1 cellular context compared by ENCODE assay signal in genomic region chr7:111164442-111164841, GRCh38.
TF ChIP-seq lines count a peak whose summit lies in the region.

No MANE protein-coding gene starts in this region.

TF ChIP-seq in IMR-90, 13 proteins besides CTCF, POLR2A, EP300 and RAD21 (continued from another document):
- TF ChIP-seq ELK1 (IDR thresholded peaks at IDR 0.05; ENCODE audit: borderline replicate concordance, low read depth, low read length) (no peak), RCOR1 (IDR thresholded peaks at IDR 0.05; ENCODE audit: insufficient replicate concordance, low read length) (no peak), FOS (IDR thresholded peaks at IDR 0.05; ENCODE audit: low read depth, low read length) (no peak), CHD1 (IDR thresholded peaks at IDR 0.05; ENCODE audit: low read depth, low read length) (no peak), BHLHE40 (IDR thresholded peaks at IDR 0.05; ENCODE audit: low read depth, low read length) (no peak), CEBPB (IDR thresholded peaks at IDR 0.05; ENCODE audit: low read depth, low read length) (no peak), MXI1 (IDR thresholded peaks at IDR 0.05; ENCODE audit: borderline replicate concordance, low read depth, low read length) (no peak), MAFK (IDR thresholded peaks at IDR 0.05; ENCODE audit: low read depth, low read length) (no peak), MAZ (IDR thresholded peaks at IDR 0.05; ENCODE audit: borderline replicate concordance, low read depth, low read length) (no peak), RFX5 (IDR thresholded peaks at IDR 0.05; ENCODE audit: low read depth, low read length) (no peak), USF2 (IDR thresholded peaks at IDR 0.05; ENCODE audit: low read depth, low read length) (no peak)
